Comparison of ENCODE assay signal across 9 cellular contexts in the genomic region with DNA sequence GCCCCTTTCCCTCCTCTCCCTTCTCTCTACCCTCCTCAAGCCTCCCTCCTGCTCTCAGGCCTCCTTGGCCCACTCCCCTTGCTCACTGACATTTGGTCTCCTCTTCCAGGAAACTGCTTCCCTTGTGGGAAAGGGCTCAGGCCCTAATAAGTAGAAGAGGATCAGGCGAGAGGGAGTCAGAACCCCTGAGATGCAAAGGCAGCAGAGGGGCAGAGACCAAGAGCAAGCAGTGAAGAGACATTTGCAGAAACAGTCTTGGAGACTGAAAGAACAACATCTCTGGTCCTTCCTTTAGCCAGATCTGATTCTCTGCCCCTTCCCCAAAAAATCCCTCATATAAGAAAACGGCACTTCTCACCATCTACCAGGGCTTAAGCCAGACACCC. TPM values are rescaled to one million over a fixed set of nuclear protein-coding genes. Genes with fewer than 3 reads are reported as not detected.
DNase-seq lines count a peak whose midpoint lies in the region; ATAC-seq and TF ChIP-seq lines count a peak whose summit lies in the region.
"Had no signal": no experiment of that assay in that cellular context is flagged by ENCODE, and none has a peak within 500 bp of the region (broad histone marks: within the 10 kb centered on the region; RNA-seq: fewer than 3 reads in every experiment).

No MANE protein-coding gene starts in this region.

- peak overlapping the region; percentile 91 to 99 (median 94) for H3K4me3 Mint-ChIP-seq in brain
- peak overlapping the region; percentile 100 for H3K4me3 Mint-ChIP-seq in memory B cell

- peak overlapping the region; percentile 71 for H3K4me3 ChIP-seq in cardiac muscle cell
- H3K4me3 ChIP-seq in urinary bladder (ENCODE audit: low read depth, low read length) = no peak overlapping the region

- H3K27ac ChIP-seq in cardiac muscle cell = peak overlapping the region; percentile 94
- H3K27ac ChIP-seq in urinary bladder (ENCODE audit: low read depth) = peak overlapping the region; percentile 100

- ATAC-seq in left ventricle myocardium superior = no peak
- no peak for ATAC-seq in memory B cell (ENCODE audit: low read depth)
- ATAC-seq in HG02840 (IDR thresholded peaks at IDR 0.05; ENCODE audit: low FRiP score, unreplicated experiment) = no peak

- no peak for TF ChIP-seq CTCF in cardiac muscle cell (IDR thresholded peaks at IDR 0.05; ENCODE audit: low read depth, low read length)
- no peak for TF ChIP-seq CTCF in brain (conservative IDR thresholded peaks at IDR 0.05)

- H3K9me3 ChIP-seq in cardiac muscle cell (ENCODE audit: low read depth) = no peaks in the 10 kb centered on the region

- WGBS in urinary bladder = 38% methylated on average over 2 of the region's 2 CpGs

- DNase-seq in cardiac muscle cell (ENCODE audit: low read depth in 1 of 2, low spot score in 1 of 2) (peak in 1 of 2 donors; percentile 48), left ventricle myocardium superior (no peak), memory B cell (ENCODE audit: low spot score in 2 of 2) (peak in 1 of 2 donors; percentile 54), NCI-H187 treated with DMSO at 0.1 percent for 48 hours (lab: John Stamatoyannopoulos, UW) (no peak), NCI-H2171 (lab: John Stamatoyannopoulos, UW) (no peak)
- DNase-seq: occipital lobe had no signal

- intact Hi-C loops in left ventricle myocardium superior (cut with micrococcal nuclease) = loop anchor here (2.0 kb wide), 1 partner anchor 14 kb away; no protein-coding TSS in a partner anchor

- peaks cover 0 to 7% (median 0%) of the 10 kb centered on the region in 5 experiments for H3K9me3 Mint-ChIP-seq in brain
- no peaks in the 10 kb centered on the region for H3K9me3 Mint-ChIP-seq in memory B cell

- H3K36me3 Mint-ChIP-seq in brain = peaks cover 14% of the 10 kb centered on the region
- H3K36me3 Mint-ChIP-seq in memory B cell = peaks cover 28% of the 10 kb centered on the region

- H3K27me3 Mint-ChIP-seq in brain (peaks cover 65% of the 10 kb centered on the region), memory B cell (no peaks in the 10 kb centered on the region)

- no peaks in the 10 kb centered on the region for H3K27me3 ChIP-seq in cardiac muscle cell

- H3K27ac Mint-ChIP-seq in brain (peak overlapping the region; percentile 90 to 99 (median 95)), memory B cell (peak overlapping the region; percentile 96)

- H3K4me1 Mint-ChIP-seq in brain = peaks cover 67% of the 10 kb centered on the region
- peaks cover 46% of the 10 kb centered on the region for H3K4me1 Mint-ChIP-seq in memory B cell

- peaks cover 18% of the 10 kb centered on the region for H3K4me1 ChIP-seq in cardiac muscle cell (ENCODE audit: low read depth)
- no peaks in the 10 kb centered on the region for H3K4me1 ChIP-seq in urinary bladder (ENCODE audit: insufficient read depth)

- H3K36me3 ChIP-seq in cardiac muscle cell = no peaks in the 10 kb centered on the region
- peaks cover 11% of the 10 kb centered on the region for H3K36me3 ChIP-seq in urinary bladder (ENCODE audit: insufficient read depth)

RNA-seq across cellular contexts. Expression of a gene that starts 1.9 kb away (rescaled TPM):
- total RNA-seq in cardiac muscle cell (40.7 and 45.4 TPM in 2 replicates), left ventricle myocardium superior (11.6 TPM), urinary bladder (28.9 TPM)
- polyA plus RNA-seq in cardiac muscle cell (30.5 and 40.0 TPM in 2 replicates), brain (ENCODE audit: insufficient read depth, low read depth, low replicate concordance) (28.8 TPM), urinary bladder (30.5 TPM)

RNA-seq across cellular contexts. Expression of a gene that starts 4.0 kb away (rescaled TPM):
- total RNA-seq in cardiac muscle cell = 13.6 and 14.6 TPM in 2 replicates
- polyA plus RNA-seq in cardiac muscle cell = 51.2 and 53.4 TPM in 2 replicates
- 53.0 TPM for total RNA-seq in left ventricle myocardium superior
- 20.6 TPM for polyA plus RNA-seq in brain (ENCODE audit: insufficient read depth, low read depth, low replicate concordance)
- 13.0 TPM for total RNA-seq in urinary bladder
- 759 TPM for polyA plus RNA-seq in urinary bladder

RNA-seq across cellular contexts. Expression of a gene that starts 19.4 kb away (rescaled TPM):
- 43.8 and 70.6 TPM in 2 replicates for total RNA-seq in cardiac muscle cell
- polyA plus RNA-seq in cardiac muscle cell = 59.6 and 67.3 TPM in 2 replicates
- 22.2 TPM for total RNA-seq in left ventricle myocardium superior
- 71.5 TPM for polyA plus RNA-seq in brain (ENCODE audit: insufficient read depth, low read depth, low replicate concordance)
- total RNA-seq in urinary bladder = 14.8 TPM
- polyA plus RNA-seq in urinary bladder = 50.0 TPM

RNA-seq across cellular contexts. Expression of a gene that starts 19.7 kb away (rescaled TPM):
- 61.9 and 62.2 TPM in 2 replicates for total RNA-seq in cardiac muscle cell
- 64.4 and 78.3 TPM in 2 replicates for polyA plus RNA-seq in cardiac muscle cell
- 34.8 TPM for total RNA-seq in left ventricle myocardium superior
- polyA plus RNA-seq in brain (ENCODE audit: insufficient read depth, low read depth, low replicate concordance) = 92.9 TPM
- 11.7 TPM for total RNA-seq in urinary bladder
- 52.8 TPM for polyA plus RNA-seq in urinary bladder

RNA-seq across cellular contexts. Expression of a gene that starts 25.1 kb away (rescaled TPM):
- total RNA-seq in cardiac muscle cell (369 and 374 TPM in 2 replicates), left ventricle myocardium superior (1,154 TPM), urinary bladder (27.7 TPM)
- polyA plus RNA-seq in cardiac muscle cell (508 and 542 TPM in 2 replicates), brain (ENCODE audit: insufficient read depth, low read depth, low replicate concordance) (2,932 TPM), urinary bladder (3,259 TPM)
